Comparison of ENCODE assay signal across 21 cellular contexts in genomic region chr2:72623481-72623880, GRCh38.
"Had no signal": no experiment of that assay in that cellular context is flagged by ENCODE, and none has a peak within 500 bp of the region (broad histone marks: within the 10 kb centered on the region; RNA-seq: fewer than 3 reads in every experiment).

No MANE protein-coding gene starts in this region.

- H3K27ac Mint-ChIP-seq: IgD-negative memory B cell had no signal

- H3K9me3 Mint-ChIP-seq: IgD-negative memory B cell had no signal

- ATAC-seq: K562 had no signal

- H3K9me3 ChIP-seq: SJSA1 had no signal

- DNase-seq: Kasumi-1, NCI-H1092, NCI-H1105 treated with DMSO at 0.1 percent for 48 hours, NCI-H1417 treated with DMSO at 0.1 percent for 48 hours, NCI-H146, NCI-H187, NCI-H2029, NCI-H2081 treated with DMSO at 0.1 percent for 48 hours, NCI-H2171, NCI-H226, NCI-H446, NCI-H510A, NCI-H524 treated with DMSO at 0.1 percent for 48 hours, NCI-H69, NCI-H774, Right ventricle myocardium superior, RPMI8226, SIG-M5 had no signal

- H3K4me3 Mint-ChIP-seq: IgD-negative memory B cell had no signal
